ENCODE assay signal across 35 cellular contexts in genomic region chr6:35788423-35788982, GRCh38. TPM values are rescaled to one million over a fixed set of nuclear protein-coding genes. Genes with fewer than 3 reads are reported as not detected.
"Had no signal": no experiment of that assay in that cellular context is flagged by ENCODE, and none has a peak within 500 bp of the region (broad histone marks: within the 10 kb centered on the region; RNA-seq: fewer than 3 reads in every experiment).

No MANE protein-coding gene starts in this region.

- ATAC-seq: activated CD4-positive, CD25-positive, alpha-beta regulatory T cell treated with anti-CD3 and anti-CD28 coated beads, Interleukin-2, amount 50 U/mL, for 24 hours; activated CD8-positive, alpha-beta T cell treated with anti-CD3 and anti-CD28 coated beads for 36 hours; activated T-cell treated with anti-CD3 and anti-CD28 coated beads, Interleukin-2, amount 50 U/mL, for 4 hours; activated T-helper 17 cell treated with anti-CD3 and anti-CD28 coated beads, Interleukin-2, amount 50 U/mL, for 72 hours; foreskin keratinocyte; gastrocnemius medialis; heart right ventricle; T-helper 17 cell had no signal

- H3K27ac Mint-ChIP-seq: activated B cell treated with CpG ODN at 0.5 μM for 24 hours; activated CD8-positive, alpha-beta T cell treated with anti-CD3 and anti-CD28 coated beads for 36 hours; activated naive CD8-positive, alpha-beta T cell; activated T-helper 17 cell treated with anti-CD3 and anti-CD28 coated beads, Interleukin-2, amount 50 U/mL, for 72 hours; T-helper 17 cell; T-helper 2 cell treated with Interferon-gamma antibody and Interleukin-4, amounts not matched to agents 5 μg/mL and 100 μg/mL, for 36 hours had no signal

- H3K4me1 Mint-ChIP-seq: activated B cell treated with CpG ODN at 0.5 μM for 24 hours; activated T-helper 17 cell treated with anti-CD3 and anti-CD28 coated beads, Interleukin-2, amount 50 U/mL, for 72 hours; T-helper 17 cell had no signal

- H3K36me3 Mint-ChIP-seq: activated naive CD8-positive, alpha-beta T cell had no signal

- DNase-seq: activated B cell treated with CpG ODN at 0.5 μM for 24 hours; activated CD4-positive, alpha-beta T cell treated with anti-CD3 and anti-CD28 coated beads for 48 hours; activated CD4-positive, alpha-beta T cell treated with anti-CD3 and anti-CD28 coated beads, Interleukin-2, amount 50 U/mL, for 1 hour; activated CD4-positive, alpha-beta T cell treated with anti-CD3 and anti-CD28 coated beads, Interleukin-2, amount 50 U/mL, for 48 hours; activated CD8-positive, alpha-beta memory T cell treated with anti-CD3 and anti-CD28 coated beads for 24 hours; activated CD8-positive, alpha-beta T cell treated with anti-CD3 and anti-CD28 coated beads for 36 hours; activated effector memory CD4-positive, alpha-beta T cell treated with Interleukin-2 at 50 U/mL for 16 hours; activated gamma-delta T cell treated with Interleukin-2 at 50 U/mL for 16 hours; activated naive CD4-positive, alpha-beta T cell treated with anti-CD3 and anti-CD28 coated beads, Interleukin-2, amount 50 U/mL, for 16 hours; activated naive CD4-positive, alpha-beta T cell treated with Interleukin-2 at 50 U/mL for 16 hours; activated T-cell treated with anti-CD3 and anti-CD28 coated beads, Interleukin-2, amount 50 U/mL, for 4 hours; amniotic stem cell; anterior cingulate cortex; central memory CD4-positive, alpha-beta T cell; cerebellar nuclear complex; colonic mucosa; effector CD8-positive, alpha-beta T cell; erythroblast; foreskin keratinocyte; gastrocnemius medialis; heart right ventricle; T-helper 1 cell; T-helper 17 cell; T1000; WERI-Rb-1 had no signal

- H3K9me3 ChIP-seq: colonic mucosa, esophagus muscularis mucosa, gastrocnemius medialis, heart right ventricle had no signal

- H3K4me3 ChIP-seq: cardiac muscle cell, colonic mucosa, esophagus muscularis mucosa, gastrocnemius medialis, heart right ventricle had no signal

- H3K9me3 Mint-ChIP-seq: activated B cell treated with CpG ODN at 0.5 μM for 24 hours; activated CD8-positive, alpha-beta T cell treated with anti-CD3 and anti-CD28 coated beads for 36 hours; activated T-cell treated with anti-CD3 and anti-CD28 coated beads, Interleukin-2, amount 50 U/mL, for 4 hours; activated T-helper 17 cell treated with anti-CD3 and anti-CD28 coated beads, Interleukin-2, amount 50 U/mL, for 72 hours; T-helper 2 cell treated with Interferon-gamma antibody and Interleukin-4, amounts not matched to agents 5 μg/mL and 100 μg/mL, for 36 hours had no signal

- H3K4me1 ChIP-seq: colonic mucosa, foreskin keratinocyte, gastrocnemius medialis had no signal

- H3K4me3 Mint-ChIP-seq: activated B cell treated with CpG ODN at 0.5 μM for 24 hours; activated CD8-positive, alpha-beta T cell treated with anti-CD3 and anti-CD28 coated beads for 36 hours; activated naive CD8-positive, alpha-beta T cell; activated T-cell treated with anti-CD3 and anti-CD28 coated beads, Interleukin-2, amount 50 U/mL, for 4 hours; activated T-helper 17 cell treated with anti-CD3 and anti-CD28 coated beads, Interleukin-2, amount 50 U/mL, for 72 hours; T-helper 17 cell; T-helper 2 cell treated with Interferon-gamma antibody and Interleukin-4, amounts not matched to agents 5 μg/mL and 100 μg/mL, for 36 hours had no signal

- H3K27ac ChIP-seq: cardiac muscle cell, colonic mucosa, esophagus muscularis mucosa, foreskin keratinocyte, gastrocnemius medialis, heart right ventricle, WERI-Rb-1 had no signal

- H3K36me3 ChIP-seq: cardiac muscle cell, colonic mucosa, esophagus muscularis mucosa, gastrocnemius medialis, heart right ventricle, WERI-Rb-1 had no signal

RNA-seq across cellular contexts. Expression of gene CLPSL1, which starts 7.7 kb away (rescaled TPM):
- total RNA-seq: activated B cell treated with CpG ODN at 0.5 μM for 24 hours; activated CD8-positive, alpha-beta T cell treated with anti-CD3 and anti-CD28 coated beads for 36 hours; activated T-cell treated with anti-CD3 and anti-CD28 coated beads, Interleukin-2, amount 50 U/mL, for 4 hours; activated T-helper 17 cell treated with anti-CD3 and anti-CD28 coated beads, Interleukin-2, amount 50 U/mL, for 72 hours; astrocyte; cardiac muscle cell; colonic mucosa; dermis microvascular lymphatic vessel endothelial cell; esophagus muscularis mucosa; foreskin keratinocyte; gastrocnemius medialis; glomerular endothelial cell; heart right ventricle; T-helper 17 cell had no signal
- polyA plus RNA-seq: adipose tissue, cardiac muscle cell, foreskin keratinocyte, heart right ventricle had no signal

RNA-seq across cellular contexts. Expression of gene CLPS, which starts 8.6 kb away (rescaled TPM):
- total RNA-seq: activated B cell treated with CpG ODN at 0.5 μM for 24 hours; activated CD8-positive, alpha-beta T cell treated with anti-CD3 and anti-CD28 coated beads for 36 hours; astrocyte; cardiac muscle cell; dermis microvascular lymphatic vessel endothelial cell; esophagus muscularis mucosa; foreskin keratinocyte; gastrocnemius medialis; glomerular endothelial cell; T-helper 17 cell had no signal
- polyA plus RNA-seq: cardiac muscle cell, foreskin keratinocyte had no signal

RNA-seq across cellular contexts. Expression of gene CLPSL2, which starts 12.1 kb away (rescaled TPM):
- total RNA-seq: activated B cell treated with CpG ODN at 0.5 μM for 24 hours; activated CD8-positive, alpha-beta T cell treated with anti-CD3 and anti-CD28 coated beads for 36 hours; activated T-cell treated with anti-CD3 and anti-CD28 coated beads, Interleukin-2, amount 50 U/mL, for 4 hours; activated T-helper 17 cell treated with anti-CD3 and anti-CD28 coated beads, Interleukin-2, amount 50 U/mL, for 72 hours; astrocyte; cardiac muscle cell; colonic mucosa; dermis microvascular lymphatic vessel endothelial cell; esophagus muscularis mucosa; foreskin keratinocyte; gastrocnemius medialis; glomerular endothelial cell; heart right ventricle; T-helper 17 cell had no signal
- polyA plus RNA-seq: foreskin keratinocyte, heart right ventricle had no signal

RNA-seq across cellular contexts. Expression of gene LHFPL5, which starts 16.6 kb away (rescaled TPM):
- total RNA-seq: activated B cell treated with CpG ODN at 0.5 μM for 24 hours; activated CD8-positive, alpha-beta T cell treated with anti-CD3 and anti-CD28 coated beads for 36 hours; activated T-cell treated with anti-CD3 and anti-CD28 coated beads, Interleukin-2, amount 50 U/mL, for 4 hours; astrocyte; cardiac muscle cell; colonic mucosa; dermis microvascular lymphatic vessel endothelial cell; esophagus muscularis mucosa; foreskin keratinocyte; gastrocnemius medialis; glomerular endothelial cell; heart right ventricle; T-helper 17 cell had no signal
- polyA plus RNA-seq: cardiac muscle cell, foreskin keratinocyte, heart right ventricle had no signal

RNA-seq across cellular contexts. Expression of gene ARMC12, which starts 51.7 kb away (rescaled TPM):
- total RNA-seq: glomerular endothelial cell had no signal
